14 cellular contexts compared by ENCODE assay signal in the genomic region with DNA sequence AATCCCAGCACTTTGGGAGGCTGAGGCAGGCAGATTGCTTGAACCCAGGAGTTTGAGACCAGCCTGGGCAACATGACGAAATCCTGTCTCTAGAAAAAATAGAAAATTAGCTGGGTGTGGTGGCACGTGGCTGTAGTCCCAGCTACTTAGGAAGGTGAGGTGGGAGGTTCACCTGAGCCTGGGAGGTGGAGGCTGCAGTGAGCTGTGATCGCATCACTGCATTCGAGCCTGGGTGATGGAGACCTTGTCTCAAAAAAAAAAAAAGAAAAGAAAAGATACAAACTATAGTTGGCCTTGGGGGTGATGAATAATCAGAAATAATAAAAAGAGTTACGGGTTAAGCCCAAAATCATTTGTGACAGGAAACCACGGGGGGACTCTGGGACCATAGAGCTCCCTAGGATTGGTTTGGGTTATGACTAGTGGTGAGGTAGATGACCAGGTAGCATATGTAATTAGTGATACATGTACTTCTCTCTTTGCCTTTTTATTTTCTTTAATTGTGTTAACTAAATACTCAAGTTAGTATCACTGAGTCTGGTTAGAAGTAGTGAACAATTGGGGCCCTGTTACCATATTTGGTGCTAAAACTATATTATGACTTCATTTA. TPM values are rescaled to one million over a fixed set of nuclear protein-coding genes. Genes with fewer than 3 reads are reported as not detected.
DNase-seq lines count a peak whose midpoint lies in the region; ATAC-seq and TF ChIP-seq lines count a peak whose summit lies in the region.
"Had no signal": no experiment of that assay in that cellular context is flagged by ENCODE, and none has a peak within 500 bp of the region (broad histone marks: within the 10 kb centered on the region; RNA-seq: fewer than 3 reads in every experiment).

No MANE protein-coding gene starts in this region.

- H3K36me3 ChIP-seq in RWPE2 (ENCODE audit: low read depth) (peaks cover 68% of the 10 kb centered on the region), esophagus muscularis mucosa (peaks cover 11 to 43% (median 30%) of the 10 kb centered on the region in 4 donors), stomach (peaks cover 18 to 60% (median 49%) of the 10 kb centered on the region in 4 donors)
- H3K36me3 ChIP-seq: prostate gland had no signal

- TF ChIP-seq POLR2A in esophagus muscularis mucosa (IDR thresholded peaks at IDR 0.05; ENCODE audit: low read depth) = no peak
- TF ChIP-seq POLR2A in stomach (IDR thresholded peaks at IDR 0.05) = no peak

- ATAC-seq in activated T-cell treated with anti-CD3 and anti-CD28 coated beads, Interleukin-2, amount 50 U/mL, for 4 hours = no peak
- ATAC-seq in RWPE2 (ENCODE audit: low read depth) = no peak
- ATAC-seq: SK-N-SH treated with all-trans-retinoic acid at 6 μM for 48 hours had no signal

- H3K9me3 ChIP-seq in RWPE2 (ENCODE audit: severe bottlenecking) = no peaks in the 10 kb centered on the region
- no peaks in the 10 kb centered on the region for H3K9me3 ChIP-seq in esophagus muscularis mucosa
- H3K9me3 ChIP-seq in stomach = no peaks in the 10 kb centered on the region
- H3K9me3 ChIP-seq: prostate gland had no signal

- WGBS in esophagus muscularis mucosa = 90% methylated on average over 6 of the region's 6 CpGs
- WGBS in stomach, 5 donors = 59 to 78% (median 67%) methylated on average over 6 of the region's 6 CpGs

- peaks cover 60% of the 10 kb centered on the region for H3K4me1 Mint-ChIP-seq in activated T-cell treated with anti-CD3 and anti-CD28 coated beads, Interleukin-2, amount 50 U/mL, for 24 hours (ENCODE audit: low read depth)
- peaks cover 51% of the 10 kb centered on the region for H3K4me1 Mint-ChIP-seq in activated T-cell treated with anti-CD3 and anti-CD28 coated beads, Interleukin-2, amount 50 U/mL, for 4 hours (ENCODE audit: low read depth)

- TF ChIP-seq CTCF in RWPE2 (IDR thresholded peaks at IDR 0.05; ENCODE audit: poor library complexity, severe bottlenecking) = no peak
- TF ChIP-seq CTCF in esophagus muscularis mucosa (IDR thresholded peaks at IDR 0.05) = no peak
- no peak for TF ChIP-seq CTCF in stomach (IDR thresholded peaks at IDR 0.05)

- H3K4me1 ChIP-seq in RWPE2 (ENCODE audit: insufficient read depth, poor library complexity, severe bottlenecking) (peaks cover 3% of the 10 kb centered on the region), esophagus muscularis mucosa (peaks cover 46 to 81% (median 68%) of the 10 kb centered on the region in 4 donors), stomach (peaks cover 15 to 86% (median 53%) of the 10 kb centered on the region in 4 donors)
- H3K4me1 ChIP-seq: prostate gland had no signal

- no peaks in the 10 kb centered on the region for H3K27me3 ChIP-seq in RWPE2 (ENCODE audit: insufficient read depth, poor library complexity, severe bottlenecking)
- no peaks in the 10 kb centered on the region for H3K27me3 ChIP-seq in esophagus muscularis mucosa
- no peaks in the 10 kb centered on the region for H3K27me3 ChIP-seq in stomach
- H3K27me3 ChIP-seq: brain microvascular endothelial cell had no signal

- H3K4me3 ChIP-seq in RWPE2 (ENCODE audit: severe bottlenecking) = no peak overlapping the region
- no peak overlapping the region for H3K4me3 ChIP-seq in esophagus muscularis mucosa
- H3K4me3 ChIP-seq in stomach = no peak overlapping the region
- H3K4me3 ChIP-seq: prostate gland had no signal

- intact Hi-C loops in esophagus muscularis mucosa (cut with DNase I) = loop anchor here (10.0 kb wide), 1 partner anchor 272 kb away; no protein-coding TSS in a partner anchor
- intact Hi-C loops in stomach (cut with DNase I; ENCODE audit: low total_unique reads) = no loop called here

- TF ChIP-seq EP300 in esophagus muscularis mucosa (IDR thresholded peaks at IDR 0.05) (no peak), stomach (IDR thresholded peaks at IDR 0.05) (no peak)

- peaks cover 76% of the 10 kb centered on the region for H3K36me3 Mint-ChIP-seq in activated T-cell treated with anti-CD3 and anti-CD28 coated beads, Interleukin-2, amount 50 U/mL, for 24 hours (ENCODE audit: low read depth)
- peaks cover 25% of the 10 kb centered on the region for H3K36me3 Mint-ChIP-seq in activated T-cell treated with anti-CD3 and anti-CD28 coated beads, Interleukin-2, amount 50 U/mL, for 4 hours (ENCODE audit: insufficient read depth)

- H3K27ac Mint-ChIP-seq in activated T-cell treated with anti-CD3 and anti-CD28 coated beads, Interleukin-2, amount 50 U/mL, for 24 hours = peak overlapping the region; percentile 85
- H3K27ac Mint-ChIP-seq: HFFc6 had no signal

- H3K9me3 Mint-ChIP-seq in activated T-cell treated with anti-CD3 and anti-CD28 coated beads, Interleukin-2, amount 50 U/mL, for 24 hours = no peaks in the 10 kb centered on the region
- H3K9me3 Mint-ChIP-seq in activated T-cell treated with anti-CD3 and anti-CD28 coated beads, Interleukin-2, amount 50 U/mL, for 4 hours = no peaks in the 10 kb centered on the region
- H3K9me3 Mint-ChIP-seq: HFFc6 had no signal

- no peak for DNase-seq in activated T-cell treated with anti-CD3 and anti-CD28 coated beads, Interleukin-2, amount 50 U/mL, for 24 hours
- DNase-seq in activated T-cell treated with anti-CD3 and anti-CD28 coated beads, Interleukin-2, amount 50 U/mL, for 4 hours = no peak
- no peak for DNase-seq in RWPE2 (ENCODE audit: low spot score)
- no peak for DNase-seq in esophagus muscularis mucosa (ENCODE audit: extremely low spot score)
- no peak for DNase-seq in stomach
- DNase-seq in substantia nigra (lab: John Stamatoyannopoulos, UW) = no peak
- no peak for DNase-seq in islet precursor cell
- DNase-seq in DMS79 (lab: John Stamatoyannopoulos, UW) = no peak
- DNase-seq: brain microvascular endothelial cell, HFFc6, NCI-H2227 treated with DMSO at 0.1 percent for 48 hours had no signal

- no peaks in the 10 kb centered on the region for H3K27me3 Mint-ChIP-seq in activated T-cell treated with anti-CD3 and anti-CD28 coated beads, Interleukin-2, amount 50 U/mL, for 24 hours
- H3K27me3 Mint-ChIP-seq in activated T-cell treated with anti-CD3 and anti-CD28 coated beads, Interleukin-2, amount 50 U/mL, for 4 hours (ENCODE audit: low read depth) = no peaks in the 10 kb centered on the region

- H3K27ac ChIP-seq in RWPE2 (ENCODE audit: poor library complexity, severe bottlenecking) = peak overlapping the region; percentile 10
- H3K27ac ChIP-seq in esophagus muscularis mucosa (replicated peaks in 1 of 4) = peak overlapping the region; percentile 24 to 79 (median 58)
- peak overlapping the region in 3 of 5 donors; percentile 20 to 75 (median 30) for H3K27ac ChIP-seq in stomach
- no peak overlapping the region for H3K27ac ChIP-seq in substantia nigra (ENCODE audit: low read depth, low read length, poor library complexity, severe bottlenecking)
- H3K27ac ChIP-seq: brain microvascular endothelial cell, prostate gland, VCaP had no signal

- no peak overlapping the region for H3K4me3 Mint-ChIP-seq in activated T-cell treated with anti-CD3 and anti-CD28 coated beads, Interleukin-2, amount 50 U/mL, for 24 hours
- H3K4me3 Mint-ChIP-seq in activated T-cell treated with anti-CD3 and anti-CD28 coated beads, Interleukin-2, amount 50 U/mL, for 4 hours = no peak overlapping the region
- H3K4me3 Mint-ChIP-seq: HFFc6 had no signal

RNA-seq across cellular contexts. Expression of gene ASCC1, which starts 10.4 kb away (rescaled TPM):
- total RNA-seq in activated T-cell treated with anti-CD3 and anti-CD28 coated beads, Interleukin-2, amount 50 U/mL, for 4 hours = 10 to 100 TPM; 33.8 to 37.0 (median 34.3) TPM
- total RNA-seq in esophagus muscularis mucosa (10 to 100 TPM; 23.5 to 37.8 (median 29.8) TPM), stomach (100 to 1,000 TPM in 1 of 5 donors, 10 to 100 TPM in 2, 1 to 10 TPM in 2; 4.3 to 142 (median 19.4) TPM)
- 10 to 100 TPM in 2 of 3 donors, 1 to 10 TPM in 1; 8.4 to 14.7 (median 12.5) TPM for polyA plus RNA-seq in stomach

RNA-seq across cellular contexts. Expression of gene ANAPC16, which starts 10.7 kb away (rescaled TPM):
- total RNA-seq in activated T-cell treated with anti-CD3 and anti-CD28 coated beads, Interleukin-2, amount 50 U/mL, for 4 hours = 10 to 100 TPM; 83.5 to 86.9 (median 84.3) TPM
- total RNA-seq in esophagus muscularis mucosa (100 to 1,000 TPM; 106 to 157 (median 143) TPM), stomach (100 to 1,000 TPM in 2 of 5 donors, 10 to 100 TPM in 3; 12.7 to 104 (median 68.8) TPM)
- 100 to 1,000 TPM; 164 to 231 (median 170) TPM for polyA plus RNA-seq in stomach

RNA-seq across cellular contexts. Expression of gene DDIT4, which starts 47.2 kb away (rescaled TPM):
- total RNA-seq in activated T-cell treated with anti-CD3 and anti-CD28 coated beads, Interleukin-2, amount 50 U/mL, for 4 hours = 100 to 1,000 TPM; 240 to 268 (median 263) TPM
- 100 to 1,000 TPM in 3 of 4 donors, 10 to 100 TPM in 1; 77.4 to 247 (median 146) TPM for total RNA-seq in esophagus muscularis mucosa
- total RNA-seq in stomach = 100 to 1,000 TPM in 4 of 5 donors, 10 to 100 TPM in 1; 89.9 to 188 (median 154) TPM
- polyA plus RNA-seq in stomach = 100 to 1,000 TPM; 122 to 176 (median 170) TPM
